1 cellular context compared by ENCODE assay signal in the genomic region with DNA sequence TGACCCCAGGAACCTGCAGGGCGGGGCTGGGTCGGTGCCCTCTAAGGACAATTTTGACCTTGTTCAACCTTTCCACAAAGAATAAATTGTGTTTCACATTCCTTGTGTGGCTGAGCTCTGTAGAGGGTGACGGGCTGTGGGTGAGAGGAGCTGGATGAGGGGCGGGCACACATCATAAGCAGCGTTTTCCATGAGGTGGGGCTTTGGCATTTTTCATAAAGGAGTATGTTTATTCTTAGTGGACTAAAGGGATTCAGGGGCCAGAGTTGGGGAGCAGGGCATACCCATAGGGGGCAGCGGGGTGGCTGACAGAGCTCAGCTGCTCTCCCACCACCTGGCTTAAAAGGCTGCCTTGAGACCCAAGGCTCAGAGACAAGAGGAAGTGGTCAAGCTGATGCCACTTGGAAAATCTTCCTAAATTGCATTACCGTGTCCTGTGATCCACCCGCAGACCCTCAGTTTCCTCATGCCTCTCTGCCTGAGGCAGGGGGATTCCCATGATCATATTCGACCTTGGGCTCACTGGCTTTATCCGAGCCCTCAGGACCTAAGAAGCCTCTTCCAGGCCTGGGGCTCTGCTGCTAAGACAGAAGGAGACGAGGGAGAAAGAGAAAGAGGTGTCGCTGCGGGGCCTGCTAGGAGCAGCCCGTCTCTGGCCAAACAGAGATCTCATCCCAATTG.
A peak's percentile ranks its signal among the peaks of the same experiment; 100 is the strongest.
TF ChIP-seq lines count a peak whose summit lies in the region.

No MANE protein-coding gene starts in this region.

TF ChIP-seq in IMR-90, 13 proteins besides CTCF, POLR2A, EP300 and RAD21 (continued from another document):
- TF ChIP-seq CHD1 (IDR thresholded peaks at IDR 0.05; ENCODE audit: low read depth, low read length) (no peak), MXI1 (IDR thresholded peaks at IDR 0.05; ENCODE audit: borderline replicate concordance, low read depth, low read length) (no peak), SMC3 (IDR thresholded peaks at IDR 0.05; ENCODE audit: low read depth, low read length) (0 out of 2 replicates have a peak, but pooled peaks have one; percentile 2), MAZ (IDR thresholded peaks at IDR 0.05; ENCODE audit: borderline replicate concordance, low read depth, low read length) (peak; percentile 70), NFE2L2 (IDR thresholded peaks at IDR 0.05; ENCODE audit: low read depth, low read length) (no peak), RCOR1 (IDR thresholded peaks at IDR 0.05; ENCODE audit: insufficient replicate concordance, low read length) (no peak), FOS (IDR thresholded peaks at IDR 0.05; ENCODE audit: low read depth, low read length) (0 out of 2 replicates have a peak, but pooled peaks have one; percentile 38), RFX5 (IDR thresholded peaks at IDR 0.05; ENCODE audit: low read depth, low read length) (no peak), BHLHE40 (IDR thresholded peaks at IDR 0.05; ENCODE audit: low read depth, low read length) (peak; percentile 8; the same call in 1 of the 2 replicates)
- TF ChIP-seq, protein P1, sequence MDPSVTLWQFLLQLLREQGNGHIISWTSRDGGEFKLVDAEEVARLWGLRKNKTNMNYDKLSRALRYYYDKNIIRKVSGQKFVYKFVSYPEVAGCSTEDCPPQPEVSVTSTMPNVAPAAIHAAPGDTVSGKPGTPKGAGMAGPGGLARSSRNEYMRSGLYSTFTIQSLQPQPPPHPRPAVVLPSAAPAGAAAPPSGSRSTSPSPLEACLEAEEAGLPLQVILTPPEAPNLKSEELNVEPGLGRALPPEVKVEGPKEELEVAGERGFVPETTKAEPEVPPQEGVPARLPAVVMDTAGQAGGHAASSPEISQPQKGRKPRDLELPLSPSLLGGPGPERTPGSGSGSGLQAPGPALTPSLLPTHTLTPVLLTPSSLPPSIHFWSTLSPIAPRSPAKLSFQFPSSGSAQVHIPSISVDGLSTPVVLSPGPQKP (IDR thresholded peaks at IDR 0.05; ENCODE audit: borderline replicate concordance, low read depth, low read length) = no peak
- TF ChIP-seq, protein P2, sequence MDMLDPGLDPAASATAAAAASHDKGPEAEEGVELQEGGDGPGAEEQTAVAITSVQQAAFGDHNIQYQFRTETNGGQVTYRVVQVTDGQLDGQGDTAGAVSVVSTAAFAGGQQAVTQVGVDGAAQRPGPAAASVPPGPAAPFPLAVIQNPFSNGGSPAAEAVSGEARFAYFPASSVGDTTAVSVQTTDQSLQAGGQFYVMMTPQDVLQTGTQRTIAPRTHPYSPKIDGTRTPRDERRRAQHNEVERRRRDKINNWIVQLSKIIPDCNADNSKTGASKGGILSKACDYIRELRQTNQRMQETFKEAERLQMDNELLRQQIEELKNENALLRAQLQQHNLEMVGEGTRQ (IDR thresholded peaks at IDR 0.05; ENCODE audit: low read depth, low read length) = no peak
